Comparison of ENCODE assay signal across 8 cellular contexts in genomic region chr12:93135286-93136239, GRCh38.
DNase-seq lines count a peak whose midpoint lies in the region; ATAC-seq, FAIRE-seq and TF ChIP-seq lines count a peak whose summit lies in the region.

No MANE protein-coding gene starts in this region.

- no peak for FAIRE-seq in RCC 7860 (lab: Jason Lieb, UNC)

- H3K4me3 ChIP-seq in lung = no peak overlapping the region

- intact Hi-C loops in sciatic nerve (cut with DNase I) = no loop called here

- 60 to 61% methylated on average over 6 of the region's 6 CpGs for WGBS in lung, 2 donors

- peaks cover 9 to 11% of the 10 kb centered on the region in 2 donors for H3K4me1 ChIP-seq in lung (ENCODE audit: control insufficient read depth in 2 of 2, insufficient read depth in 2 of 2, low read length in 2 of 2)

- H3K36me3 ChIP-seq in lung (ENCODE audit: control insufficient read depth in 2 of 2, insufficient read depth in 2 of 2, low read length in 2 of 2) = no peaks in the 10 kb centered on the region

- no peaks in the 10 kb centered on the region for H3K9me3 ChIP-seq in lung (ENCODE audit: control insufficient read depth in 2 of 2, insufficient read depth in 1 of 2, low read length in 1 of 2)

- DNase-seq in DMS79 (lab: John Stamatoyannopoulos, UW) (peak; percentile 92), SHP77 treated with DMSO at 0.1 percent for 48 hours (lab: John Stamatoyannopoulos, UW) (peak; percentile 38), lung (ENCODE audit: low spot score) (no peak), NCI-H82 (lab: John Stamatoyannopoulos, UW) (no peak), RCC 7860 (ENCODE audit: low spot score) (no peak), sciatic nerve (ENCODE audit: low spot score) (no peak)

- H3K27ac ChIP-seq in lung (ENCODE audit: low read depth in 1 of 2, low read length in 1 of 2) = peak overlapping the region in 1 of 2 donors; percentile 74

- no peaks in the 10 kb centered on the region for H3K27me3 ChIP-seq in lung (ENCODE audit: control insufficient read depth, insufficient read depth)

- ATAC-seq in HG03571 (IDR thresholded peaks at IDR 0.05; ENCODE audit: unreplicated experiment) = peak; percentile 30
- ATAC-seq in lung (ENCODE audit: insufficient read depth, low FRiP score) = peak; percentile 83
- no peak for ATAC-seq in sciatic nerve
- ATAC-seq in esophagus mucosa = no peak

- TF ChIP-seq CTCF in lung (IDR thresholded peaks at IDR 0.05; ENCODE audit: control extremely low read depth, extremely low read depth) = no peak

Comparison
In these comparisons a context has a peak if more than half of its experiments do, and no peak if none do; other contexts are left out.
1. DNase-seq: peak in DMS79 (single experiment) and SHP77 treated with DMSO at 0.1 percent for 48 hours (single experiment); none in lung (single experiment), NCI-H82 (single experiment), RCC 7860 (single experiment) and sciatic nerve (single experiment).
2. ATAC-seq: peak in HG03571 (single experiment) and lung (single experiment); none in sciatic nerve (single experiment) and esophagus mucosa (single experiment).